In genomic region chr12:56157201-56158028, GRCh38 we compare ENCODE assay signal across 8 cellular contexts. TPM values are rescaled to one million over a fixed set of nuclear protein-coding genes. Genes with fewer than 3 reads are reported as not detected.
DNase-seq lines count a peak whose midpoint lies in the region; ATAC-seq and TF ChIP-seq lines count a peak whose summit lies in the region.

No MANE protein-coding gene starts in this region.

- H3K4me3 Mint-ChIP-seq in activated T-helper 2 cell treated with anti-CD3 and anti-CD28 coated beads, Interferon-gamma antibody, Interleukin-2, Interleukin-4, amounts not matched to agents 10 μg/mL and 5 μg/mL and 100 μg/mL, durations not matched to agents 14 hours and 24 hours and 36 hours (ENCODE audit: low read depth): peak overlapping the region; percentile 97
- H3K4me3 Mint-ChIP-seq in nephron: peak overlapping the region; percentile 94 to 97 (median 96)

- peak overlapping the region; percentile 99 for H3K4me3 ChIP-seq in fibroblast of pulmonary artery (replicated peaks; ENCODE audit: low read depth, low read length)
- H3K4me3 ChIP-seq in subcutaneous abdominal adipose tissue (ENCODE audit: low read depth in 1 of 5, low read length in 5 of 5): peak overlapping the region; percentile 62 to 98 (median 80)

- H3K27me3 Mint-ChIP-seq in activated T-helper 2 cell treated with anti-CD3 and anti-CD28 coated beads, Interferon-gamma antibody, Interleukin-2, Interleukin-4, amounts not matched to agents 10 μg/mL and 5 μg/mL and 100 μg/mL, durations not matched to agents 14 hours and 24 hours and 36 hours (ENCODE audit: low read depth): no peaks in the 10 kb centered on the region
- no peaks in the 10 kb centered on the region for H3K27me3 Mint-ChIP-seq in nephron (ENCODE audit: low read depth)

- H3K4me1 ChIP-seq in subcutaneous abdominal adipose tissue (ENCODE audit: control insufficient read depth in 5 of 5, insufficient read depth in 5 of 5, low read length in 5 of 5): peaks cover 18 to 56% (median 53%) of the 10 kb centered on the region in 5 donors

- H3K9me3 Mint-ChIP-seq in activated T-helper 2 cell treated with anti-CD3 and anti-CD28 coated beads, Interferon-gamma antibody, Interleukin-2, Interleukin-4, amounts not matched to agents 10 μg/mL and 5 μg/mL and 100 μg/mL, durations not matched to agents 14 hours and 24 hours and 36 hours: no peaks in the 10 kb centered on the region
- no peaks in the 10 kb centered on the region for H3K9me3 Mint-ChIP-seq in nephron

- peak overlapping the region; percentile 91 for H3K27ac Mint-ChIP-seq in activated T-helper 2 cell treated with anti-CD3 and anti-CD28 coated beads, Interferon-gamma antibody, Interleukin-2, Interleukin-4, amounts not matched to agents 10 μg/mL and 5 μg/mL and 100 μg/mL, durations not matched to agents 14 hours and 24 hours and 36 hours
- H3K27ac Mint-ChIP-seq in nephron: peak overlapping the region; percentile 99 to 100 (median 100)

- H3K27ac ChIP-seq in subcutaneous abdominal adipose tissue (ENCODE audit: low read depth, low read length): peak overlapping the region; percentile 92

- no peaks in the 10 kb centered on the region for H3K9me3 ChIP-seq in subcutaneous abdominal adipose tissue (ENCODE audit: control insufficient read depth in 5 of 5, low read length in 5 of 5)

- H3K4me1 Mint-ChIP-seq in activated T-helper 2 cell treated with anti-CD3 and anti-CD28 coated beads, Interferon-gamma antibody, Interleukin-2, Interleukin-4, amounts not matched to agents 10 μg/mL and 5 μg/mL and 100 μg/mL, durations not matched to agents 14 hours and 24 hours and 36 hours (ENCODE audit: low read depth): peaks cover 58% of the 10 kb centered on the region
- H3K4me1 Mint-ChIP-seq in nephron: peaks cover 68% of the 10 kb centered on the region

- peak overlapping the region in 4 of 5 donors; percentile 57 to 75 (median 68) for H3K9ac ChIP-seq in subcutaneous abdominal adipose tissue (ENCODE audit: low read length in 5 of 5)

- peaks cover 0 to 30% (median 29%) of the 10 kb centered on the region in 5 donors for H3K36me3 ChIP-seq in subcutaneous abdominal adipose tissue (ENCODE audit: control insufficient read depth in 5 of 5, insufficient read depth in 5 of 5, low read length in 5 of 5)

- peak; percentile 76 for DNase-seq in DMS79 treated with DMSO at 0.1 percent for 48 hours (lab: John Stamatoyannopoulos, UW)
- peak; percentile 87 for DNase-seq in LHCN-M2 (ENCODE audit: low read depth)
- peak; percentile 84 for DNase-seq in RPMI7951 (ENCODE audit: low read depth)
- DNase-seq in activated T-helper 2 cell treated with anti-CD3 and anti-CD28 coated beads, Interferon-gamma antibody, Interleukin-2, Interleukin-4, amounts not matched to agents 10 μg/mL and 5 μg/mL and 100 μg/mL, durations not matched to agents 14 hours and 24 hours and 36 hours (ENCODE audit: low spot score): peak; percentile 61
- DNase-seq in fibroblast of pulmonary artery (ENCODE audit: low read depth): peak; percentile 89

- TF ChIP-seq CTCF in fibroblast of pulmonary artery (IDR thresholded peaks at IDR 0.05; ENCODE audit: low read length, missing control alignments): peak; percentile 72
- TF ChIP-seq CTCF in nephron (IDR thresholded peaks at IDR 0.05; ENCODE audit: unreplicated experiment in 3 of 3): peak; percentile 71 to 73 (median 72)

- H3K27me3 ChIP-seq in subcutaneous abdominal adipose tissue (ENCODE audit: control insufficient read depth in 5 of 5, insufficient read depth in 4 of 5, low read length in 5 of 5): no peaks in the 10 kb centered on the region

- peaks cover 60% of the 10 kb centered on the region for H3K36me3 Mint-ChIP-seq in activated T-helper 2 cell treated with anti-CD3 and anti-CD28 coated beads, Interferon-gamma antibody, Interleukin-2, Interleukin-4, amounts not matched to agents 10 μg/mL and 5 μg/mL and 100 μg/mL, durations not matched to agents 14 hours and 24 hours and 36 hours (ENCODE audit: low read depth)
- peaks cover 46% of the 10 kb centered on the region for H3K36me3 Mint-ChIP-seq in nephron (ENCODE audit: low read depth)

- peak; percentile 28 for ATAC-seq in GM21825 (IDR thresholded peaks at IDR 0.05; ENCODE audit: unreplicated experiment)

- intact Hi-C loops in activated T-helper 2 cell treated with anti-CD3 and anti-CD28 coated beads, Interferon-gamma antibody, Interleukin-2, Interleukin-4, amounts not matched to agents 10 μg/mL and 5 μg/mL and 100 μg/mL, durations not matched to agents 14 hours and 24 hours and 36 hours (cut with micrococcal nuclease): loop anchor here (1.0 to 5.0 kb wide), 4 partner anchors 31 to 955 kb away; partner anchors contain the start of genes SMARCC2, STAT6 and ZC3H10

RNA-seq across cellular contexts. Expression of gene MYL6, which starts 0.7 kb away (rescaled TPM):
- total RNA-seq in LHCN-M2 (2014; rRNA removed): 1,787 and 1,859 TPM in 2 replicates
- polyA plus RNA-seq in LHCN-M2 (2012): 6,959 TPM
- 3,182 and 3,310 TPM in 2 replicates for total RNA-seq in RPMI7951 (2014; rRNA removed; shearing (Covaris generic))
- total RNA-seq in activated T-helper 2 cell treated with anti-CD3 and anti-CD28 coated beads, Interferon-gamma antibody, Interleukin-2, Interleukin-4, amounts not matched to agents 10 μg/mL and 5 μg/mL and 100 μg/mL, durations not matched to agents 14 hours and 24 hours and 36 hours: 1,051 and 1,067 TPM in 2 replicates

RNA-seq across cellular contexts. Expression of gene MYL6B, which starts 5.0 kb away (rescaled TPM):
- total RNA-seq in LHCN-M2 (2014; rRNA removed): 130 and 136 TPM in 2 replicates
- polyA plus RNA-seq in LHCN-M2 (2012): 216 TPM
- 62.7 and 64.5 TPM in 2 replicates for total RNA-seq in RPMI7951 (2014; rRNA removed; shearing (Covaris generic))
- total RNA-seq in activated T-helper 2 cell treated with anti-CD3 and anti-CD28 coated beads, Interferon-gamma antibody, Interleukin-2, Interleukin-4, amounts not matched to agents 10 μg/mL and 5 μg/mL and 100 μg/mL, durations not matched to agents 14 hours and 24 hours and 36 hours: 89.7 and 94.3 TPM in 2 replicates

RNA-seq across cellular contexts. Expression of gene ESYT1, which starts 29.3 kb away (rescaled TPM):
- 169 and 173 TPM in 2 replicates for total RNA-seq in LHCN-M2 (2014; rRNA removed)
- polyA plus RNA-seq in LHCN-M2 (2012): 94.6 TPM
- total RNA-seq in RPMI7951 (2014; rRNA removed; shearing (Covaris generic)): 179 and 193 TPM in 2 replicates
- total RNA-seq in activated T-helper 2 cell treated with anti-CD3 and anti-CD28 coated beads, Interferon-gamma antibody, Interleukin-2, Interleukin-4, amounts not matched to agents 10 μg/mL and 5 μg/mL and 100 μg/mL, durations not matched to agents 14 hours and 24 hours and 36 hours: 154 TPM in 2 replicates

RNA-seq across cellular contexts. Expression of gene SMARCC2, which starts 31.9 kb away (rescaled TPM):
- total RNA-seq in LHCN-M2 (2014; rRNA removed): 41.6 and 60.4 TPM in 2 replicates
- 40.9 TPM for polyA plus RNA-seq in LHCN-M2 (2012)
- 29.8 and 35.7 TPM in 2 replicates for total RNA-seq in RPMI7951 (2014; rRNA removed; shearing (Covaris generic))
- 131 and 136 TPM in 2 replicates for total RNA-seq in activated T-helper 2 cell treated with anti-CD3 and anti-CD28 coated beads, Interferon-gamma antibody, Interleukin-2, Interleukin-4, amounts not matched to agents 10 μg/mL and 5 μg/mL and 100 μg/mL, durations not matched to agents 14 hours and 24 hours and 36 hours

RNA-seq across cellular contexts. Expression of gene ZC3H10, which starts 39.3 kb away (rescaled TPM):
- total RNA-seq in LHCN-M2 (2014; rRNA removed): 3.6 and 3.8 TPM in 2 replicates
- polyA plus RNA-seq in LHCN-M2 (2012): 3.3 TPM
- 3.1 and 3.3 TPM in 2 replicates for total RNA-seq in RPMI7951 (2014; rRNA removed; shearing (Covaris generic))
- total RNA-seq in activated T-helper 2 cell treated with anti-CD3 and anti-CD28 coated beads, Interferon-gamma antibody, Interleukin-2, Interleukin-4, amounts not matched to agents 10 μg/mL and 5 μg/mL and 100 μg/mL, durations not matched to agents 14 hours and 24 hours and 36 hours: 7.7 and 9.2 TPM in 2 replicates

Comparison
In these comparisons a context has a peak if more than half of its experiments do, and no peak if none do; other contexts are left out.
1. Peak in every context shown above with its lines: DNase-seq, ATAC-seq, H3K4me3 ChIP-seq and H3K27ac ChIP-seq.